14 cellular contexts compared by ENCODE assay signal in genomic region chr14:51614707-51615106, GRCh38. TPM values are rescaled to one million over a fixed set of nuclear protein-coding genes. Genes with fewer than 3 reads are reported as not detected.
DNase-seq lines count a peak whose midpoint lies in the region; ATAC-seq, FAIRE-seq and TF ChIP-seq lines count a peak whose summit lies in the region.
"Had no signal": no experiment of that assay in that cellular context is flagged by ENCODE, and none has a peak within 500 bp of the region (broad histone marks: within the 10 kb centered on the region; RNA-seq: fewer than 3 reads in every experiment).

No MANE protein-coding gene starts in this region.

- no peaks in the 10 kb centered on the region for H3K9me3 ChIP-seq in transverse colon
- H3K9me3 ChIP-seq: colonic mucosa had no signal

- H3K36me3 ChIP-seq in GM06990 (ENCODE audit: control insufficient read depth, insufficient read depth, low read length): no peaks in the 10 kb centered on the region
- H3K36me3 ChIP-seq in transverse colon: no peaks in the 10 kb centered on the region
- H3K36me3 ChIP-seq: colonic mucosa had no signal

- in situ Hi-C loops in transverse colon (cut with MboI; ENCODE audit: low pct_ligation_motif_present in 1 of 4, low pct_unique_long_range_greater_than_20kb in 1 of 4, low sequenced_read_pairs in 3 of 4): no loop called here

- H3K4me1 ChIP-seq in transverse colon: peaks cover 0 to 6% (median 0%) of the 10 kb centered on the region in 4 donors
- H3K4me1 ChIP-seq: colonic mucosa had no signal

- no peak for TF ChIP-seq CTCF in GM06990 (IDR thresholded peaks at IDR 0.05; ENCODE audit: insufficient read depth, low read length, poor library complexity, severe bottlenecking)
- TF ChIP-seq CTCF in transverse colon (IDR thresholded peaks at IDR 0.05): no peak

- ATAC-seq in GM21526 (IDR thresholded peaks at IDR 0.05; ENCODE audit: low FRiP score, unreplicated experiment) (no peak), HG03280 (IDR thresholded peaks at IDR 0.05; ENCODE audit: unreplicated experiment) (no peak)
- ATAC-seq: naive thymus-derived CD4-positive, alpha-beta T cell had no signal

- no peak overlapping the region for H3K27ac ChIP-seq in transverse colon
- H3K27ac ChIP-seq: colonic mucosa had no signal

- DNase-seq in A172 (ENCODE audit: low spot score): peak; percentile 27
- peak; percentile 44 for DNase-seq in GM06990 (ENCODE audit: extremely low read depth, insufficient read length)
- DNase-seq in NCI-H1105 treated with DMSO at 0.1 percent for 48 hours (lab: John Stamatoyannopoulos, UW): peak; percentile 92
- DNase-seq in astrocyte of the hippocampus (ENCODE audit: low read depth, low spot score): peak; percentile 30
- DNase-seq in RCC 7860 (ENCODE audit: low spot score): no peak
- no peak for DNase-seq in transverse colon
- DNase-seq: activated CD8-positive, alpha-beta memory T cell treated with anti-CD3 and anti-CD28 coated beads, Interleukin-2, amount 50 U/mL, for 4 hours; colonic mucosa; H9; naive thymus-derived CD4-positive, alpha-beta T cell; retina; stimulated activated CD4-positive, alpha-beta T cell treated with anti-CD3 and anti-CD28 coated beads, Interleukin-2, amount 100 ng/mL, for 24 hours had no signal

- TF ChIP-seq EP300 in transverse colon (IDR thresholded peaks at IDR 0.05; ENCODE audit: low read depth): no peak

- H3K27me3 ChIP-seq in GM06990 (replicated peaks; ENCODE audit: control insufficient read depth, insufficient read depth, low read length) (no peaks in the 10 kb centered on the region), transverse colon (no peaks in the 10 kb centered on the region)
- H3K27me3 ChIP-seq: colonic mucosa had no signal

- FAIRE-seq in RCC 7860 (lab: Jason Lieb, UNC): no peak

- intact Hi-C loops in transverse colon (cut with DNase I; ENCODE audit: low total_unique reads): no loop called here

- H3K4me3 ChIP-seq in GM06990 (replicated peaks; ENCODE audit: low read depth, low read length): no peak overlapping the region
- no peak overlapping the region for H3K4me3 ChIP-seq in transverse colon
- H3K4me3 ChIP-seq: colonic mucosa had no signal

- TF ChIP-seq POLR2A in transverse colon (IDR thresholded peaks at IDR 0.05): no peak

RNA-seq across cellular contexts. Expression of gene FRMD6, which starts 37.0 kb away (rescaled TPM):
- total RNA-seq in A172 (2014; rRNA removed; shearing (Covaris generic)): 47.9 and 53.1 TPM in 2 replicates
- total RNA-seq in transverse colon: 10 to 100 TPM in 3 of 4 donors, 1 to 10 TPM in 1; 8.4 to 21.7 (median 11.7) TPM

Comparison
In these comparisons a context has a peak if more than half of its experiments do, and no peak if none do; other contexts are left out.
1. DNase-seq: peak in A172 (single experiment), GM06990 (single experiment), NCI-H1105 treated with DMSO at 0.1 percent for 48 hours (single experiment) and astrocyte of the hippocampus (single experiment); none in RCC 7860 (single experiment) and transverse colon (single experiment).